ENCODE assay signal across 24 cellular contexts in the genomic region with DNA sequence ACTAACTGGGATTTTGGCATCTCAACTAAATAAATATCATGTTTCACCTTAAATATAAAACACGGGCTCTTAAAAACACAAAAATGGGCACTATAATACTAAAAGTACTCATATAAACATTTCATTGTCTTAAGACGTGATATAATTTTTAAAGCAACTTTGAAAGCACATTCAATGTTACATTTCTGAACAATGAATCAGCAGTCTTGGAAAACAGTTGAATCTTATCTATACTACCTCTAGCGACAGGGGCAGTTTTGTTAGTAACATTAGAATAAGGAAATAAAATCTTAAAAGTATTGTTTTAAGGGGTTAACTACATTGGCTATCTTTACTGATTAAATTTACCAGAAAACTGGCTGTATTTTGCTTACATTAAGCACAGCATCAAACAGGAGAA.
DNase-seq lines count a peak whose midpoint lies in the region; ATAC-seq, FAIRE-seq and TF ChIP-seq lines count a peak whose summit lies in the region.
"Had no signal": no experiment of that assay in that cellular context is flagged by ENCODE, and none has a peak within 500 bp of the region (broad histone marks: within the 10 kb centered on the region; RNA-seq: fewer than 3 reads in every experiment).

No MANE protein-coding gene starts in this region.

- FAIRE-seq in islet of Langerhans (lab: Jason Lieb, UNC): peak; percentile 13
- FAIRE-seq: GM12892 had no signal

- ATAC-seq in heart left ventricle (no peak), GM21526 (IDR thresholded peaks at IDR 0.05; ENCODE audit: low FRiP score, unreplicated experiment) (no peak)
- ATAC-seq: activated T-helper 17 cell treated with anti-CD3 and anti-CD28 coated beads, Interleukin-2, amount 50 U/mL, for 72 hours had no signal

- TF ChIP-seq CTCF in chondrocyte (IDR thresholded peaks at IDR 0.05): peak; percentile 45
- TF ChIP-seq CTCF in heart left ventricle (IDR thresholded peaks at IDR 0.05): no peak

- peaks cover 5% of the 10 kb centered on the region for H3K36me3 Mint-ChIP-seq in chondrocyte (ENCODE audit: low read depth)
- H3K36me3 Mint-ChIP-seq: activated naive CD8-positive, alpha-beta T cell treated with anti-CD3 and anti-CD28 coated beads, Interleukin-2, amount 10 ng/mL, durations not matched to agents 7 days and 5 days had no signal

- intact Hi-C loops in heart left ventricle (cut with DNase I): no loop called here

- no peak for TF ChIP-seq POLR2A in heart left ventricle (IDR thresholded peaks at IDR 0.05)

- peak overlapping the region; percentile 49 for H3K27ac Mint-ChIP-seq in chondrocyte (ENCODE audit: unreplicated experiment)
- H3K27ac Mint-ChIP-seq: activated naive CD8-positive, alpha-beta T cell treated with anti-CD3 and anti-CD28 coated beads, Interleukin-2, amount 10 ng/mL, durations not matched to agents 7 days and 5 days; activated T-helper 17 cell treated with anti-CD3 and anti-CD28 coated beads, Interleukin-2, amount 50 U/mL, for 72 hours had no signal

- H3K27me3 ChIP-seq in heart left ventricle: no peaks in the 10 kb centered on the region
- H3K27me3 ChIP-seq: sigmoid colon, stomach, upper lobe of left lung had no signal

- DNase-seq in EH (ENCODE audit: low read depth) (peak; percentile 35), OCI-M1 (lab: John Stamatoyannopoulos, UW) (peak; percentile 75), chondrocyte (ENCODE audit: low spot score) (no peak), nucleus accumbens (lab: John Stamatoyannopoulos, UW) (no peak), heart left ventricle (no peak), DMS153 (lab: John Stamatoyannopoulos, UW) (no peak)
- DNase-seq: activated naive CD8-positive, alpha-beta T cell treated with anti-CD3 and anti-CD28 coated beads, Interleukin-2, amount 10 ng/mL, durations not matched to agents 7 days and 5 days; central memory CD4-positive, alpha-beta T cell; effector CD8-positive, alpha-beta T cell; islet precursor cell; NCI-H1092; NCI-H2029 treated with DMSO at 0.1 percent for 48 hours; NCI-H510A treated with DMSO at 0.1 percent for 48 hours; sigmoid colon; stimulated activated CD4-positive, alpha-beta T cell treated with anti-CD3 and anti-CD28 coated beads, Interleukin-1b, Interleukin-23, amount 100 ng/mL, for 48 hours; stomach; upper lobe of left lung had no signal

- no peaks in the 10 kb centered on the region for H3K9me3 Mint-ChIP-seq in chondrocyte (ENCODE audit: low read depth)
- H3K9me3 Mint-ChIP-seq: activated naive CD8-positive, alpha-beta T cell treated with anti-CD3 and anti-CD28 coated beads, Interleukin-2, amount 10 ng/mL, durations not matched to agents 7 days and 5 days had no signal

- 83 to 87% (median 83%) methylated on average over 3 of the region's 3 CpGs for WGBS in heart left ventricle, 4 donors

- no peak overlapping the region for H3K27ac ChIP-seq in heart left ventricle
- H3K27ac ChIP-seq: C4-2B, HL-60, KMS-11, sigmoid colon, upper lobe of left lung had no signal

- no peaks in the 10 kb centered on the region for H3K4me1 ChIP-seq in heart left ventricle
- H3K4me1 ChIP-seq: sigmoid colon, upper lobe of left lung had no signal

- H3K36me3 ChIP-seq in heart left ventricle: peaks cover 0 to 28% (median 4%) of the 10 kb centered on the region in 9 donors

- peaks cover 13% of the 10 kb centered on the region for H3K4me1 Mint-ChIP-seq in chondrocyte (ENCODE audit: low read depth)
- H3K4me1 Mint-ChIP-seq: activated naive CD8-positive, alpha-beta T cell treated with anti-CD3 and anti-CD28 coated beads, Interleukin-2, amount 10 ng/mL, durations not matched to agents 7 days and 5 days; activated T-helper 17 cell treated with anti-CD3 and anti-CD28 coated beads, Interleukin-2, amount 50 U/mL, for 72 hours had no signal

- no peak overlapping the region for H3K4me3 Mint-ChIP-seq in chondrocyte (ENCODE audit: unreplicated experiment)
- H3K4me3 Mint-ChIP-seq: activated naive CD8-positive, alpha-beta T cell treated with anti-CD3 and anti-CD28 coated beads, Interleukin-2, amount 10 ng/mL, durations not matched to agents 7 days and 5 days; activated T-helper 17 cell treated with anti-CD3 and anti-CD28 coated beads, Interleukin-2, amount 50 U/mL, for 72 hours had no signal

- no peaks in the 10 kb centered on the region for H3K9me3 ChIP-seq in heart left ventricle
- H3K9me3 ChIP-seq: sigmoid colon, stomach, upper lobe of left lung had no signal

- no peaks in the 10 kb centered on the region for H3K27me3 Mint-ChIP-seq in chondrocyte (ENCODE audit: low read depth)
- H3K27me3 Mint-ChIP-seq: activated naive CD8-positive, alpha-beta T cell treated with anti-CD3 and anti-CD28 coated beads, Interleukin-2, amount 10 ng/mL, durations not matched to agents 7 days and 5 days had no signal

- no peak overlapping the region for H3K4me3 ChIP-seq in heart left ventricle
- H3K4me3 ChIP-seq: sigmoid colon, stomach, upper lobe of left lung had no signal

Comparison
In these comparisons a context has a peak if more than half of its experiments do, and no peak if none do; other contexts are left out.
1. DNase-seq: peak in EH (single experiment) and OCI-M1 (single experiment); none in chondrocyte (single experiment), nucleus accumbens (0 of 56), heart left ventricle (0 of 5) and DMS153 (single experiment).